Comparison of ENCODE assay signal across 1 cellular context in genomic region chr11:102633385-102634026, GRCh38.
TF ChIP-seq lines count a peak whose summit lies in the region.

No MANE protein-coding gene starts in this region.

TF ChIP-seq in HCT116, 20 proteins besides CTCF, POLR2A, EP300 and RAD21 (continued from another document):
- TF ChIP-seq FOSL1 (IDR thresholded peaks at IDR 0.05; ENCODE audit: low read depth) (no peak), CEBPB (IDR thresholded peaks at IDR 0.05; ENCODE audit: low read depth) (no peak), ELF1 (IDR thresholded peaks at IDR 0.05; ENCODE audit: borderline replicate concordance, low read depth) (no peak), TCF7L2 (IDR thresholded peaks at IDR 0.05; ENCODE audit: borderline replicate concordance, extremely low read depth, insufficient read depth, insufficient read length) (no peak), MAX (IDR thresholded peaks at IDR 0.05) (no peak), ZBTB33 (IDR thresholded peaks at IDR 0.05; ENCODE audit: extremely low read depth, insufficient replicate concordance, low read length) (no peak)
